In the genomic region with DNA sequence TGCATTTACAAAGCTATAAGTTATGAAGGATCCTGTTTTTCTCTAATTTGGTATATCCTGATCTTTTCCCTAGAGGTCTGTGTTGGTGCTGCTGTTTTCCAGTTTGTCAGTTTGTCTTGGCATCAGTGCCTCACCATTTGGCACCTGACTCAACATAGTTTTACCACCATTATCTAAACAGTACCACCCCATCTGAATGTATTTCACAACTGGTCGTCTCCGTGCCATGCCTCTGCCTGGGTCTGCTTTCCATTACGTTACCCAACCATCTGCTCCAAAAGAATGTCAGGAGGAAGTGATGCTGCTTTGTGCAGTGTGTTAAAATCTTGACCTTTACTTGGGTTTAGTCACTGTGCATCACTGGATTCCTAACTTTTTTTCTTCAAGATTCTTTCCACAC, we compare ENCODE assay signal across 13 cellular contexts.
A peak's percentile ranks its signal among the peaks of the same experiment; 100 is the strongest.
DNase-seq lines count a peak whose midpoint lies in the region; ATAC-seq and TF ChIP-seq lines count a peak whose summit lies in the region.
"Had no signal": no experiment of that assay in that cellular context is flagged by ENCODE, and none has a peak within 500 bp of the region (broad histone marks: within the 10 kb centered on the region; RNA-seq: fewer than 3 reads in every experiment).

No MANE protein-coding gene starts in this region.

- H3K4me1 Mint-ChIP-seq in activated CD4-positive, alpha-beta memory T cell treated with anti-CD3 and anti-CD28 coated beads, Interleukin-2, amount 10 ng/mL, durations not matched to agents 7 days and 5 days, result no peaks in the 10 kb centered on the region
- H3K4me1 Mint-ChIP-seq: activated T-helper 17 cell treated with anti-CD3 and anti-CD28 coated beads, Interleukin-2, amount 50 U/mL, for 72 hours; naive thymus-derived CD8-positive, alpha-beta T cell had no signal

- ATAC-seq in upper lobe of right lung, result peak; percentile 57
- ATAC-seq: activated T-helper 17 cell treated with anti-CD3 and anti-CD28 coated beads, Interleukin-2, amount 50 U/mL, for 72 hours; naive thymus-derived CD8-positive, alpha-beta T cell had no signal

- POLR2A ChIA-PET in activated CD4-positive, alpha-beta memory T cell treated with anti-CD3 and anti-CD28 coated beads, Interleukin-2, amount 10 ng/mL, durations not matched to agents 7 days and 5 days (lab: Charles Lee), result no interaction called here

- CTCF ChIA-PET in activated CD4-positive, alpha-beta memory T cell treated with anti-CD3 and anti-CD28 coated beads, Interleukin-2, amount 10 ng/mL, durations not matched to agents 7 days and 5 days (lab: Charles Lee), result no interaction called here

- no peaks in the 10 kb centered on the region for H3K9me2 ChIP-seq in hepatocyte (replicated peaks; ENCODE audit: insufficient read depth)

- TF ChIP-seq CTCF in astrocyte of the spinal cord (IDR thresholded peaks at IDR 0.05; ENCODE audit: low read depth, low read length), result no peak
- no peak for TF ChIP-seq CTCF in hepatocyte (IDR thresholded peaks at IDR 0.05; ENCODE audit: poor library complexity)
- TF ChIP-seq CTCF in upper lobe of right lung (IDR thresholded peaks at IDR 0.05), result no peak

- no peak overlapping the region for H3K27ac Mint-ChIP-seq in activated CD4-positive, alpha-beta memory T cell treated with anti-CD3 and anti-CD28 coated beads, Interleukin-2, amount 10 ng/mL, durations not matched to agents 7 days and 5 days
- H3K27ac Mint-ChIP-seq: activated T-helper 17 cell treated with anti-CD3 and anti-CD28 coated beads, Interleukin-2, amount 50 U/mL, for 72 hours; naive thymus-derived CD8-positive, alpha-beta T cell; T-helper 2 cell treated with Interferon-gamma antibody and Interleukin-4, amounts not matched to agents 5 μg/mL and 100 μg/mL, for 36 hours had no signal

- no peaks in the 10 kb centered on the region for H3K36me3 Mint-ChIP-seq in activated CD4-positive, alpha-beta memory T cell treated with anti-CD3 and anti-CD28 coated beads, Interleukin-2, amount 10 ng/mL, durations not matched to agents 7 days and 5 days (ENCODE audit: low read depth)
- H3K36me3 Mint-ChIP-seq: naive thymus-derived CD8-positive, alpha-beta T cell had no signal

- no peaks in the 10 kb centered on the region for H3K79me2 ChIP-seq in hepatocyte

- H3K27me3 ChIP-seq in hepatocyte, result no peaks in the 10 kb centered on the region
- no peaks in the 10 kb centered on the region for H3K27me3 ChIP-seq in upper lobe of right lung

- H3K36me3 ChIP-seq in hepatocyte (replicated peaks; ENCODE audit: insufficient read depth, low read depth) (no peaks in the 10 kb centered on the region), upper lobe of right lung (no peaks in the 10 kb centered on the region)

- H3K4me3 ChIP-seq in astrocyte of the spinal cord (ENCODE audit: low read depth, low read length), result no peak overlapping the region
- H3K4me3 ChIP-seq in hepatocyte, result no peak overlapping the region
- H3K4me3 ChIP-seq in upper lobe of right lung, result no peak overlapping the region

- H3K27me3 Mint-ChIP-seq in activated CD4-positive, alpha-beta memory T cell treated with anti-CD3 and anti-CD28 coated beads, Interleukin-2, amount 10 ng/mL, durations not matched to agents 7 days and 5 days, result peaks cover 3% of the 10 kb centered on the region
- H3K27me3 Mint-ChIP-seq: activated T-helper 17 cell treated with anti-CD3 and anti-CD28 coated beads, Interleukin-2, amount 50 U/mL, for 72 hours had no signal

- H3K4me1 ChIP-seq in hepatocyte (ENCODE audit: insufficient read depth) (peaks cover 16% of the 10 kb centered on the region), upper lobe of right lung (no peaks in the 10 kb centered on the region)

- H3K9me3 ChIP-seq in hepatocyte (ENCODE audit: low read depth), result no peaks in the 10 kb centered on the region
- H3K9me3 ChIP-seq in upper lobe of right lung, result no peaks in the 10 kb centered on the region

- H4K20me1 ChIP-seq in hepatocyte (ENCODE audit: insufficient read depth, poor library complexity, severe bottlenecking), result no peaks in the 10 kb centered on the region

- in situ Hi-C loops in astrocyte of the spinal cord (cut with HindIII; ENCODE audit: low sequenced_read_pairs), result no loop called here

- no peak overlapping the region for H2AFZ ChIP-seq in hepatocyte

- no peak overlapping the region for H3K4me2 ChIP-seq in hepatocyte

- WGBS in hepatocyte (ENCODE audit: low lambda C conversion rate, missing lambda C conversion rate), result 52% methylated on average over 3 of the region's 3 CpGs

- no peaks in the 10 kb centered on the region for H3K9me3 Mint-ChIP-seq in activated CD4-positive, alpha-beta memory T cell treated with anti-CD3 and anti-CD28 coated beads, Interleukin-2, amount 10 ng/mL, durations not matched to agents 7 days and 5 days
- H3K9me3 Mint-ChIP-seq: activated T-helper 17 cell treated with anti-CD3 and anti-CD28 coated beads, Interleukin-2, amount 50 U/mL, for 72 hours; naive thymus-derived CD8-positive, alpha-beta T cell; T-helper 2 cell treated with Interferon-gamma antibody and Interleukin-4, amounts not matched to agents 5 μg/mL and 100 μg/mL, for 36 hours had no signal

- peak; percentile 57 for DNase-seq in NOMO-1 treated with DMSO at 0.1 percent for 48 hours (lab: John Stamatoyannopoulos, UW; ENCODE audit: unreplicated experiment)
- DNase-seq in NOMO-1 treated with dmso at 0.1 percent for 144 hours (lab: John Stamatoyannopoulos, UW; ENCODE audit: unreplicated experiment), result no peak
- DNase-seq in astrocyte of the spinal cord (ENCODE audit: low read depth, low spot score), result peak; percentile 86
- peak; percentile 40 for DNase-seq in hepatocyte (ENCODE audit: low spot score)
- DNase-seq in upper lobe of right lung, result no peak
- DNase-seq in NCI-H446 treated with DMSO at 0.1 percent for 48 hours (lab: John Stamatoyannopoulos, UW), result no peak
- DNase-seq in hippocampal formation (lab: John Stamatoyannopoulos, UW), result no peak
- no peak for DNase-seq in activated CD4-positive, alpha-beta memory T cell treated with anti-CD3 and anti-CD28 coated beads, Interleukin-2, amount 10 ng/mL, durations not matched to agents 7 days and 5 days
- DNase-seq: 8988T; erythroblast; naive thymus-derived CD8-positive, alpha-beta T cell had no signal

- H3K27ac ChIP-seq in hepatocyte (peak overlapping the region; percentile 76), upper lobe of right lung (no peak overlapping the region)

- intact Hi-C loops in upper lobe of right lung (cut with DNase I), result no loop called here

- no peak overlapping the region for H3K4me3 Mint-ChIP-seq in activated CD4-positive, alpha-beta memory T cell treated with anti-CD3 and anti-CD28 coated beads, Interleukin-2, amount 10 ng/mL, durations not matched to agents 7 days and 5 days
- H3K4me3 Mint-ChIP-seq: activated T-helper 17 cell treated with anti-CD3 and anti-CD28 coated beads, Interleukin-2, amount 50 U/mL, for 72 hours; naive thymus-derived CD8-positive, alpha-beta T cell; T-helper 2 cell treated with Interferon-gamma antibody and Interleukin-4, amounts not matched to agents 5 μg/mL and 100 μg/mL, for 36 hours had no signal

Comparison
In these comparisons a context has a peak if more than half of its experiments do, and no peak if none do; other contexts are left out.
1. DNase-seq: peak in NOMO-1 treated with DMSO at 0.1 percent for 48 hours (single experiment), astrocyte of the spinal cord (single experiment) and hepatocyte (single experiment); none in NOMO-1 treated with dmso at 0.1 percent for 144 hours (single experiment), upper lobe of right lung (single experiment), NCI-H446 treated with DMSO at 0.1 percent for 48 hours (single experiment), hippocampal formation (0 of 2) and activated CD4-positive, alpha-beta memory T cell treated with anti-CD3 and anti-CD28 coated beads, Interleukin-2, amount 10 ng/mL, durations not matched to agents 7 days and 5 days (single experiment).